Comparison of ENCODE assay signal across 23 cellular contexts in genomic region chr18:68102117-68102516, GRCh38.
A peak's percentile ranks its signal among the peaks of the same experiment; 100 is the strongest.
DNase-seq lines count a peak whose midpoint lies in the region; ATAC-seq and TF ChIP-seq lines count a peak whose summit lies in the region.
"Had no signal": no experiment of that assay in that cellular context is flagged by ENCODE, and none has a peak within 500 bp of the region (broad histone marks: within the 10 kb centered on the region; RNA-seq: fewer than 3 reads in every experiment).

No MANE protein-coding gene starts in this region.

- H3K9me3 Mint-ChIP-seq in CD8-positive, alpha-beta T cell, result no peaks in the 10 kb centered on the region

- POLR2A ChIA-PET in CD8-positive, alpha-beta T cell (lab: Charles Lee), result no interaction called here

- no peak for ATAC-seq in CD8-positive, alpha-beta T cell
- ATAC-seq: GM12878 had no signal

- H3K79me2 ChIP-seq in fibroblast of lung (ENCODE audit: control insufficient read depth, insufficient read depth, low read length), result no peaks in the 10 kb centered on the region

- H3K4me2 ChIP-seq in fibroblast of lung (ENCODE audit: extremely low read depth, insufficient read depth, low read length), result no peak overlapping the region
- H3K4me2 ChIP-seq: BLaER1 had no signal

- no peaks in the 10 kb centered on the region for H4K20me1 ChIP-seq in fibroblast of lung (ENCODE audit: control insufficient read depth, extremely low read depth, insufficient read depth, low read length)
- H4K20me1 ChIP-seq: BLaER1 had no signal

- no peak for TF ChIP-seq CTCF in 22Rv1 (IDR thresholded peaks at IDR 0.05)
- no peak for TF ChIP-seq CTCF in fibroblast of lung (conservative IDR thresholded peaks at IDR 0.05 in 1 of 2, IDR thresholded peaks at IDR 0.05 in 1 of 2; ENCODE audit: low read depth in 1 of 2, low read length in 2 of 2)
- no peak for TF ChIP-seq CTCF in CD8-positive, alpha-beta T cell (IDR thresholded peaks at IDR 0.05)

- no peaks in the 10 kb centered on the region for H3K36me3 Mint-ChIP-seq in CD8-positive, alpha-beta T cell
- H3K36me3 Mint-ChIP-seq: CD14-positive monocyte; CD4-positive, alpha-beta memory T cell; CD4-positive, CD25-positive, alpha-beta regulatory T cell had no signal

- CTCF ChIA-PET in CD8-positive, alpha-beta T cell (lab: Charles Lee), result no interaction called here

- H3K4me1 ChIP-seq in adipocyte (ENCODE audit: control insufficient read depth, insufficient read depth, low read length), result no peaks in the 10 kb centered on the region
- no peaks in the 10 kb centered on the region for H3K4me1 ChIP-seq in fibroblast of lung (ENCODE audit: control insufficient read depth, extremely low read depth, insufficient read depth, low read length)
- no peaks in the 10 kb centered on the region for H3K4me1 ChIP-seq in CD8-positive, alpha-beta T cell (ENCODE audit: insufficient read depth, low read length)
- H3K4me1 ChIP-seq: BE2C, BLaER1, Caco-2 had no signal

- H3K9ac ChIP-seq in adipocyte (ENCODE audit: low read length) (no peak overlapping the region), fibroblast of lung (ENCODE audit: insufficient read depth, low read length) (no peak overlapping the region)
- H3K9ac ChIP-seq: BLaER1 had no signal

- H3K27ac ChIP-seq in 22Rv1, result peak overlapping the region; percentile 73
- no peak overlapping the region for H3K27ac ChIP-seq in fibroblast of lung (ENCODE audit: insufficient read depth, low read length)
- no peak overlapping the region for H3K27ac ChIP-seq in CD8-positive, alpha-beta T cell (ENCODE audit: low read depth, low read length)
- H3K27ac ChIP-seq: BLaER1 had no signal

- no peaks in the 10 kb centered on the region for H3K27me3 ChIP-seq in adipocyte (replicated peaks; ENCODE audit: control insufficient read depth, insufficient read depth, low read length)
- H3K27me3 ChIP-seq in fibroblast of lung (ENCODE audit: control insufficient read depth, insufficient read depth, low read length), result no peaks in the 10 kb centered on the region
- no peaks in the 10 kb centered on the region for H3K27me3 ChIP-seq in CD8-positive, alpha-beta T cell (ENCODE audit: insufficient read depth, low read length)
- H3K27me3 ChIP-seq: BE2C, BLaER1 had no signal

- no peaks in the 10 kb centered on the region for H3K4me1 Mint-ChIP-seq in CD8-positive, alpha-beta T cell (ENCODE audit: low read depth)
- H3K4me1 Mint-ChIP-seq: CD14-positive monocyte; CD4-positive, alpha-beta memory T cell; CD4-positive, CD25-positive, alpha-beta regulatory T cell had no signal

- no peaks in the 10 kb centered on the region for H3K36me3 ChIP-seq in adipocyte (ENCODE audit: control insufficient read depth, insufficient read depth, low read length, severe bottlenecking)
- H3K36me3 ChIP-seq in fibroblast of lung (ENCODE audit: control insufficient read depth, insufficient read depth, low read length), result no peaks in the 10 kb centered on the region
- no peaks in the 10 kb centered on the region for H3K36me3 ChIP-seq in CD8-positive, alpha-beta T cell (ENCODE audit: insufficient read depth, low read length)
- H3K36me3 ChIP-seq: BE2C, BLaER1 had no signal

- H3K9me3 ChIP-seq in adipocyte (ENCODE audit: control insufficient read depth, low read length), result no peaks in the 10 kb centered on the region
- H3K9me3 ChIP-seq in fibroblast of lung (ENCODE audit: control insufficient read depth, insufficient read depth, low read depth, low read length), result no peaks in the 10 kb centered on the region
- no peaks in the 10 kb centered on the region for H3K9me3 ChIP-seq in CD8-positive, alpha-beta T cell (ENCODE audit: low read length)
- H3K9me3 ChIP-seq: BE2C, BLaER1, Caco-2 had no signal

- H3K4me3 Mint-ChIP-seq in CD8-positive, alpha-beta T cell, result no peak overlapping the region
- H3K4me3 Mint-ChIP-seq: CD14-positive monocyte; CD4-positive, alpha-beta memory T cell; CD4-positive, CD25-positive, alpha-beta regulatory T cell had no signal

- peak overlapping the region; percentile 26 for H2AFZ ChIP-seq in fibroblast of lung (ENCODE audit: low read length)

- intact Hi-C loops in CD8-positive, alpha-beta T cell (cut with DNase I, micrococcal nuclease), result no loop called here

- H3K27ac Mint-ChIP-seq in CD8-positive, alpha-beta T cell, result no peak overlapping the region
- H3K27ac Mint-ChIP-seq: CD14-positive monocyte; CD4-positive, alpha-beta memory T cell; CD4-positive, CD25-positive, alpha-beta regulatory T cell had no signal

- peak; percentile 34 for DNase-seq in EH (ENCODE audit: low read depth)
- peak; percentile 13 for DNase-seq in adipocyte (ENCODE audit: low read depth)
- DNase-seq in fibroblast of lung (ENCODE audit: low read depth in 2 of 2), result no peak
- no peak for DNase-seq in NCI-H226
- no peak for DNase-seq in NCI-H2171 treated with DMSO at 0.1 percent for 48 hours (lab: John Stamatoyannopoulos, UW)
- no peak for DNase-seq in CD8-positive, alpha-beta T cell
- DNase-seq in Ammon's horn (ENCODE audit: low spot score), result no peak
- DNase-seq: 8988T; ACHN; AML-193; BE2C; C1 segment of cervical spinal cord; Caco-2; Calu3; CD4-positive, alpha-beta memory T cell; CD4-positive, CD25-positive, alpha-beta regulatory T cell; DMS79 treated with DMSO at 0.1 percent for 48 hours; EL; GDM1 had no signal

- H3K27me3 Mint-ChIP-seq in CD8-positive, alpha-beta T cell (ENCODE audit: low read depth), result no peaks in the 10 kb centered on the region
- H3K27me3 Mint-ChIP-seq: CD4-positive, alpha-beta memory T cell; CD4-positive, CD25-positive, alpha-beta regulatory T cell had no signal

- no peak overlapping the region for H3K4me3 ChIP-seq in adipocyte (ENCODE audit: low read length)
- no peak overlapping the region for H3K4me3 ChIP-seq in fibroblast of lung (replicated peaks in 1 of 4; ENCODE audit: control extremely low read depth in 1 of 4, insufficient read depth in 1 of 4, low read depth in 3 of 4, low read length in 4 of 4)
- H3K4me3 ChIP-seq in CD8-positive, alpha-beta T cell (ENCODE audit: low read depth, low read length), result no peak overlapping the region
- H3K4me3 ChIP-seq: BLaER1, GM12878 had no signal

Comparison
In these comparisons a context has a peak if more than half of its experiments do, and no peak if none do; other contexts are left out.
1. DNase-seq: peak in EH (single experiment) and adipocyte (single experiment); none in fibroblast of lung (0 of 2), NCI-H226 (single experiment), NCI-H2171 treated with DMSO at 0.1 percent for 48 hours (single experiment), CD8-positive, alpha-beta T cell (0 of 7) and Ammon's horn (single experiment).